ENCODE assay signal across 8 cellular contexts in the genomic region with DNA sequence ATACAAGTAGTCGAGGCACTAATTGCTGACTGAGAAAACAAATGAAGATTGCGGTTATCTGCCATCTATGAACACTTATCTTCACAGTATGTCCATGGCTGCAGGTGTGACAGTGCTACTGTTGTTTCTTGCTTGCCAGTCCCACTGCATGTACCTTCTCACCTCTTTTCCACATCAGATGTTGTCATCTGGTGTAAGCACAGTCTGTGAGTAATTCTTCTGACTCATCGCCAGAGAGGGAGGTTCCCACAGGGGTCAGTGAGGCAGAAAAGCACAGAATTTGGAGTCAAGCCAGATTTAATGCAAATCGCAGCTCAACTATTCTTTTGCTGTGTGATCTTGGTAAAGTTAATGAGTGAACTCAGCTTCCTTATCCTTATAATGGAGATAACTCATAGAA.
DNase-seq lines count a peak whose midpoint lies in the region; ATAC-seq and TF ChIP-seq lines count a peak whose summit lies in the region.

No MANE protein-coding gene starts in this region.

- H4K20me1 ChIP-seq in osteoblast (ENCODE audit: insufficient read depth, low read length), result no peaks in the 10 kb centered on the region

- H3K4me3 ChIP-seq in osteoblast (ENCODE audit: insufficient read depth, low read length), result no peak overlapping the region
- no peak overlapping the region for H3K4me3 ChIP-seq in right atrium auricular region

- H3K9me3 ChIP-seq in osteoblast (ENCODE audit: low read depth, low read length) (no peaks in the 10 kb centered on the region), right atrium auricular region (no peaks in the 10 kb centered on the region)

- peak; percentile 0 to 8 for DNase-seq in activated CD4-positive, alpha-beta T cell treated with anti-CD3 and anti-CD28 coated beads, Interleukin-2, amount 50 U/mL, for 48 hours
- no peak for DNase-seq in activated CD4-positive, alpha-beta T cell treated with anti-CD3 and anti-CD28 coated beads for 4 hours
- DNase-seq in HPDE6-E6E7 (ENCODE audit: extremely low spot score), result peak; percentile 64
- DNase-seq in amniotic epithelial cell (ENCODE audit: low read depth), result peak; percentile 89
- DNase-seq in osteoblast (ENCODE audit: insufficient read length, low spot score, missing footprints), result peak; percentile 64
- DNase-seq in right atrium auricular region (ENCODE audit: low spot score), result no peak
- DNase-seq in GF-D8 (lab: John Stamatoyannopoulos, UW), result no peak

- H3K4me2 ChIP-seq in osteoblast (ENCODE audit: insufficient read depth, low read length), result no peak overlapping the region

- no peaks in the 10 kb centered on the region for H3K36me3 ChIP-seq in osteoblast (ENCODE audit: insufficient read depth, low read length)
- H3K36me3 ChIP-seq in right atrium auricular region, result no peaks in the 10 kb centered on the region

- H2AFZ ChIP-seq in osteoblast (ENCODE audit: low read length), result no peak overlapping the region

- H3K27me3 ChIP-seq in osteoblast (ENCODE audit: insufficient read depth, low read length) (no peaks in the 10 kb centered on the region), right atrium auricular region (no peaks in the 10 kb centered on the region)

- peak; percentile 88 for ATAC-seq in GM21619 (IDR thresholded peaks at IDR 0.05; ENCODE audit: unreplicated experiment)

- no peaks in the 10 kb centered on the region for H3K79me2 ChIP-seq in osteoblast (ENCODE audit: insufficient read depth, low read length)

- peaks cover 7% of the 10 kb centered on the region for H3K4me1 ChIP-seq in osteoblast (ENCODE audit: insufficient read depth, low read length)
- no peaks in the 10 kb centered on the region for H3K4me1 ChIP-seq in right atrium auricular region

- H3K27ac ChIP-seq in osteoblast (ENCODE audit: low read depth, low read length), result no peak overlapping the region
- H3K27ac ChIP-seq in right atrium auricular region, result no peak overlapping the region

- no peak for TF ChIP-seq CTCF in osteoblast (IDR thresholded peaks at IDR 0.05; ENCODE audit: extremely low read depth, low read depth, low read length)
- TF ChIP-seq CTCF in right atrium auricular region (IDR thresholded peaks at IDR 0.05), result no peak

Comparison
In these comparisons a context has a peak if more than half of its experiments do, and no peak if none do; other contexts are left out.
1. DNase-seq: peak in activated CD4-positive, alpha-beta T cell treated with anti-CD3 and anti-CD28 coated beads, Interleukin-2, amount 50 U/mL, for 48 hours (2 of 2), HPDE6-E6E7 (single experiment), amniotic epithelial cell (single experiment) and osteoblast (single experiment); none in activated CD4-positive, alpha-beta T cell treated with anti-CD3 and anti-CD28 coated beads for 4 hours (0 of 2), right atrium auricular region (single experiment) and GF-D8 (single experiment).